Comparison of ENCODE assay signal across 19 cellular contexts in the genomic region with DNA sequence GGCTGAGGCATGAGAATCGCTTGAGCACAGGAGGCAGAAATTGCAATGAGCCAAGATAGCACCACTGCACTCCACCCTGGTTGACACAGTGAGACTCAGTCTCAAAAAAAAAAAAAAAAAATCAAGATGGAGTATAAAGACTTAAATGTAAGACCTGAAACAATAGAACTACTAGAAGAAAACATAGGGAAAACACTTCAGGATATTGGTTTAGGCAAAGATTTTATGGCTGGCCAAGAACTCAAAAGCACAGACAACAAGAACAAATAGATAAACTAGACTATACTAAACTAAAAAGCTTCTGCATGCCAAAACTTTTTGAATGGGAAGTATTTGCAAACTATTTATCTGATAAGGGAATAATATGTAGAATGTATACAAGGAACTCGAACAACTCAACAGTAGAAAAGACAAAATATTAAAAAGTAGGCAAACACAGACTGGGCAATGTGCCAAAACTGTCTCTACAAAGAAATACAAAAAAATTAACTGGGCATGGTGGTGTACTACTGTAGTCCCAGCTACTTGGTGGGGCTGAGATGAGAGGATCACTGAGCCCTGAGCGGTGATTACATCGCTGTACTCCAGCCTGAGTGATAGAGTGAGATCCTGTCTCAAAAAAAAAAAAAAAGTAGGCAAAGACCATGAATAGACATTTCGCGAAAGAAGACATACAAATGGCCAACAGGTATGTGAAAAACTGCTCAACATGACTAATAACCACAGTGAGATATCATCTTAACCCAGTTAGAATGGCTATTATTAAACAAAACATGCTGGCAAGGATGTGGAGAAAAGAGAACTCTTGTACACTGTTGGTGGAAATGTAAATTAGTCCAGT. TPM values are rescaled to one million over a fixed set of nuclear protein-coding genes. Genes with fewer than 3 reads are reported as not detected.
A peak's percentile ranks its signal among the peaks of the same experiment; 100 is the strongest.
DNase-seq lines count a peak whose midpoint lies in the region; FAIRE-seq and TF ChIP-seq lines count a peak whose summit lies in the region.
"Had no signal": no experiment of that assay in that cellular context is flagged by ENCODE, and none has a peak within 500 bp of the region (broad histone marks: within the 10 kb centered on the region; RNA-seq: fewer than 3 reads in every experiment).

No MANE protein-coding gene starts in this region.

- POLR2A ChIA-PET in GM10248 (lab: Yijun Ruan, JAX): no interaction called here

- H2AK5ac ChIP-seq in trophoblast cell (ENCODE audit: low read length): no peak overlapping the region

- no peaks in the 10 kb centered on the region for H3K79me1 ChIP-seq in trophoblast cell (ENCODE audit: low read length)

- no peak overlapping the region for H2AFZ ChIP-seq in astrocyte (ENCODE audit: low read depth, low read length)
- H2AFZ ChIP-seq in trophoblast cell (ENCODE audit: insufficient read depth, low read length, poor library complexity): no peak overlapping the region
- H2AFZ ChIP-seq: hepatocyte had no signal

- H2BK5ac ChIP-seq in trophoblast cell (ENCODE audit: low read depth, low read length, poor library complexity): no peak overlapping the region

- no peak overlapping the region for H3K4ac ChIP-seq in trophoblast cell (ENCODE audit: low read depth, low read length)

- H3K27ac ChIP-seq in astrocyte (ENCODE audit: low read depth, low read length): no peak overlapping the region
- no peak overlapping the region for H3K27ac ChIP-seq in trophoblast cell (ENCODE audit: low read depth, low read length)
- H3K27ac ChIP-seq: hepatocyte, KMS-11, prostate gland had no signal

- H4K91ac ChIP-seq in trophoblast cell (ENCODE audit: low read depth, low read length): no peak overlapping the region

- H4K12ac ChIP-seq in trophoblast cell (ENCODE audit: low read depth, low read length): no peak overlapping the region

- H3K14ac ChIP-seq in trophoblast cell (ENCODE audit: low read length): no peak overlapping the region

- H3K18ac ChIP-seq in trophoblast cell (ENCODE audit: low read length): no peak overlapping the region

- no peak for TF ChIP-seq CTCF in astrocyte (IDR thresholded peaks at IDR 0.05; ENCODE audit: insufficient read depth, low read depth, low read length)
- no peak for TF ChIP-seq CTCF in GM10248 (IDR thresholded peaks at IDR 0.05; ENCODE audit: control extremely low read depth, extremely low read depth, low read depth, missing control alignments)

- H3K27me3 ChIP-seq in astrocyte (ENCODE audit: insufficient read depth, low read length): no peaks in the 10 kb centered on the region
- H3K27me3 ChIP-seq in trophoblast cell (ENCODE audit: insufficient read depth, low read length): no peaks in the 10 kb centered on the region
- H3K27me3 ChIP-seq: hepatocyte had no signal

- peaks cover 22% of the 10 kb centered on the region for H3K9me3 Mint-ChIP-seq in activated naive CD4-positive, alpha-beta T cell treated with anti-CD3 and anti-CD28 coated beads, Interleukin-2, amount 10 ng/mL, durations not matched to agents 7 days and 5 days
- peaks cover 3% of the 10 kb centered on the region for H3K9me3 Mint-ChIP-seq in astrocyte (ENCODE audit: unreplicated experiment)

- no peak overlapping the region for H3K23ac ChIP-seq in trophoblast cell (ENCODE audit: low read length)

- H2BK120ac ChIP-seq in trophoblast cell (ENCODE audit: insufficient read depth, low read length, poor library complexity): no peak overlapping the region

- H2BK12ac ChIP-seq in trophoblast cell (ENCODE audit: low read length): no peak overlapping the region

- intact Hi-C loops in posterior cingulate gyrus (cut with DNase I): no loop called here

- FAIRE-seq in astrocyte (lab: Jason Lieb, UNC): no peak
- FAIRE-seq: H54, kidney had no signal

- no peak overlapping the region for H3K4me3 Mint-ChIP-seq in activated naive CD4-positive, alpha-beta T cell treated with anti-CD3 and anti-CD28 coated beads, Interleukin-2, amount 10 ng/mL, durations not matched to agents 7 days and 5 days
- H3K4me3 Mint-ChIP-seq in astrocyte (ENCODE audit: unreplicated experiment): no peak overlapping the region
- H3K4me3 Mint-ChIP-seq: natural killer cell treated with Interleukin-12 subunit alpha and Interleukin-12 subunit beta and Interleukin-15 and Interleukin-18, amount 100 ng/mL, for 72 hours had no signal

- CTCF ChIA-PET in activated naive CD4-positive, alpha-beta T cell treated with anti-CD3 and anti-CD28 coated beads, Interleukin-2, amount 10 ng/mL, durations not matched to agents 7 days and 5 days (lab: Charles Lee): interaction anchor here (0.6 to 1.7 kb wide), 4 partner anchors 10 to 671 kb away, joined by 3 to 6 read pairs (median 4); a partner anchor contains a TSS
- CTCF ChIA-PET in GM10248 (lab: Yijun Ruan, JAX): interaction anchor here (0.9 to 5.7 kb wide), 7 partner anchors 11 to 396 kb away, joined by 3 to 49 read pairs (median 6); a partner anchor contains a TSS

- no peaks in the 10 kb centered on the region for H4K20me1 ChIP-seq in astrocyte (ENCODE audit: insufficient read depth, low read length)

- H4K8ac ChIP-seq in trophoblast cell (ENCODE audit: low read depth, low read length): no peak overlapping the region

- H3K36me3 ChIP-seq in astrocyte (ENCODE audit: insufficient read depth, low read length): no peaks in the 10 kb centered on the region
- H3K36me3 ChIP-seq in trophoblast cell (ENCODE audit: control insufficient read depth in 1 of 2, insufficient read depth in 2 of 2, low read length in 2 of 2): peaks cover 3 to 6% of the 10 kb centered on the region in 2 experiments
- H3K36me3 ChIP-seq: prostate gland had no signal

- no CpG with 5 or more reads among the region's 6 CpGs for WGBS in trophoblast cell (ENCODE audit: extremely low coverage, insufficient coverage, insufficient read length)

- no peaks in the 10 kb centered on the region for H3K9me3 ChIP-seq in astrocyte (ENCODE audit: insufficient read depth, low read depth, low read length)
- H3K9me3 ChIP-seq in trophoblast cell (ENCODE audit: insufficient read depth, low read depth, low read length): peaks cover under 1% of the 10 kb centered on the region
- H3K9me3 ChIP-seq: prostate gland had no signal

- H3K4me3 ChIP-seq in astrocyte (ENCODE audit: insufficient read depth, low read depth, low read length) (no peak overlapping the region), trophoblast cell (ENCODE audit: low read depth, low read length) (no peak overlapping the region)
- H3K4me3 ChIP-seq: hepatocyte, prostate gland, smooth muscle cell had no signal

- H3K4me2 ChIP-seq in astrocyte (ENCODE audit: low read length) (no peak overlapping the region), trophoblast cell (ENCODE audit: low read length) (no peak overlapping the region)
- H3K4me2 ChIP-seq: hepatocyte, KMS-11, smooth muscle cell had no signal

- peaks cover 58% of the 10 kb centered on the region for H3K36me3 Mint-ChIP-seq in activated naive CD4-positive, alpha-beta T cell treated with anti-CD3 and anti-CD28 coated beads, Interleukin-2, amount 10 ng/mL, durations not matched to agents 7 days and 5 days
- H3K36me3 Mint-ChIP-seq in astrocyte (ENCODE audit: low read depth, unreplicated experiment): peaks cover 3% of the 10 kb centered on the region

- peak overlapping the region; percentile 71 for H3K27ac Mint-ChIP-seq in activated naive CD4-positive, alpha-beta T cell treated with anti-CD3 and anti-CD28 coated beads, Interleukin-2, amount 10 ng/mL, durations not matched to agents 7 days and 5 days
- H3K27ac Mint-ChIP-seq in astrocyte (ENCODE audit: unreplicated experiment): no peak overlapping the region

- H3K9ac ChIP-seq in astrocyte (ENCODE audit: low read length): no peak overlapping the region
- H3K9ac ChIP-seq in trophoblast cell (ENCODE audit: low read length): no peak overlapping the region
- H3K9ac ChIP-seq: KMS-11 had no signal

- H3K4me1 Mint-ChIP-seq in activated naive CD4-positive, alpha-beta T cell treated with anti-CD3 and anti-CD28 coated beads, Interleukin-2, amount 10 ng/mL, durations not matched to agents 7 days and 5 days: no peaks in the 10 kb centered on the region
- peaks cover 2% of the 10 kb centered on the region for H3K4me1 Mint-ChIP-seq in astrocyte (ENCODE audit: low read depth, unreplicated experiment)

- no peaks in the 10 kb centered on the region for H3K27me3 Mint-ChIP-seq in activated naive CD4-positive, alpha-beta T cell treated with anti-CD3 and anti-CD28 coated beads, Interleukin-2, amount 10 ng/mL, durations not matched to agents 7 days and 5 days
- H3K27me3 Mint-ChIP-seq in astrocyte (ENCODE audit: low read depth, unreplicated experiment): no peaks in the 10 kb centered on the region
- H3K27me3 Mint-ChIP-seq: natural killer cell treated with Interleukin-12 subunit alpha and Interleukin-12 subunit beta and Interleukin-15 and Interleukin-18, amount 100 ng/mL, for 72 hours had no signal

- H3K4me1 ChIP-seq in astrocyte (ENCODE audit: insufficient read depth, low read length) (no peaks in the 10 kb centered on the region), trophoblast cell (ENCODE audit: control insufficient read depth in 1 of 2, insufficient read depth in 2 of 2, low read length in 2 of 2) (no peaks in the 10 kb centered on the region)
- H3K4me1 ChIP-seq: prostate gland had no signal

- no peak for DNase-seq in activated naive CD4-positive, alpha-beta T cell treated with anti-CD3 and anti-CD28 coated beads, Interleukin-2, amount 10 ng/mL, durations not matched to agents 7 days and 5 days
- no peak for DNase-seq in activated naive CD4-positive, alpha-beta T cell (lab: John Stamatoyannopoulos, UW)
- DNase-seq in M059J (ENCODE audit: low read depth): peak; percentile 81
- DNase-seq in astrocyte (ENCODE audit: low read depth): peak; percentile 44
- DNase-seq in trophoblast cell: peak; percentile 8 to 67
- no peak for DNase-seq in posterior cingulate gyrus
- no peak for DNase-seq in GM10248 (ENCODE audit: extremely low spot score)
- DNase-seq: AML-193; central memory CD4-positive, alpha-beta T cell; kidney; NCI-H2227 treated with DMSO at 0.1 percent for 48 hours; stimulated activated CD4-positive, alpha-beta T cell treated with anti-CD3 and anti-CD28 coated beads, Interleukin-4, amount 100 ng/mL, for 4 hours; stimulated activated CD8-positive, alpha-beta memory T cell treated with anti-CD3 and anti-CD28 coated beads, Interleukin-4, amount 100 ng/mL, for 48 hours had no signal

- H3K79me2 ChIP-seq in astrocyte (ENCODE audit: insufficient read depth, low read length) (no peaks in the 10 kb centered on the region), trophoblast cell (ENCODE audit: control insufficient read depth, insufficient read depth, low read length, poor library complexity) (no peaks in the 10 kb centered on the region)
- H3K79me2 ChIP-seq: hepatocyte had no signal

RNA-seq across cellular contexts. Expression of a gene that starts 25.3 kb away (rescaled TPM):
- 57.9 and 65.8 TPM in 2 replicates for total RNA-seq in M059J (2014; rRNA removed; shearing (Covaris generic))
- 2.6 and 6.3 TPM in 2 replicates for total RNA-seq in astrocyte
- polyA plus RNA-seq in trophoblast cell (2013): 15.3 and 17.3 TPM in 2 replicates

RNA-seq across cellular contexts. Expression of a gene that starts 25.5 kb away (rescaled TPM):
- 26.4 and 36.5 TPM in 2 replicates for total RNA-seq in M059J (2014; rRNA removed; shearing (Covaris generic))
- total RNA-seq in astrocyte: 14.7 and 14.9 TPM in 2 replicates
- 8.1 and 8.3 TPM in 2 replicates for polyA plus RNA-seq in trophoblast cell (2013)

Comparison
In these comparisons a context has a peak if more than half of its experiments do, and no peak if none do; other contexts are left out.
1. DNase-seq: peak in M059J (single experiment), astrocyte (single experiment) and trophoblast cell (2 of 2); none in activated naive CD4-positive, alpha-beta T cell treated with anti-CD3 and anti-CD28 coated beads, Interleukin-2, amount 10 ng/mL, durations not matched to agents 7 days and 5 days (single experiment), activated naive CD4-positive, alpha-beta T cell (0 of 4), posterior cingulate gyrus (0 of 10) and GM10248 (single experiment).